In the genomic region with DNA sequence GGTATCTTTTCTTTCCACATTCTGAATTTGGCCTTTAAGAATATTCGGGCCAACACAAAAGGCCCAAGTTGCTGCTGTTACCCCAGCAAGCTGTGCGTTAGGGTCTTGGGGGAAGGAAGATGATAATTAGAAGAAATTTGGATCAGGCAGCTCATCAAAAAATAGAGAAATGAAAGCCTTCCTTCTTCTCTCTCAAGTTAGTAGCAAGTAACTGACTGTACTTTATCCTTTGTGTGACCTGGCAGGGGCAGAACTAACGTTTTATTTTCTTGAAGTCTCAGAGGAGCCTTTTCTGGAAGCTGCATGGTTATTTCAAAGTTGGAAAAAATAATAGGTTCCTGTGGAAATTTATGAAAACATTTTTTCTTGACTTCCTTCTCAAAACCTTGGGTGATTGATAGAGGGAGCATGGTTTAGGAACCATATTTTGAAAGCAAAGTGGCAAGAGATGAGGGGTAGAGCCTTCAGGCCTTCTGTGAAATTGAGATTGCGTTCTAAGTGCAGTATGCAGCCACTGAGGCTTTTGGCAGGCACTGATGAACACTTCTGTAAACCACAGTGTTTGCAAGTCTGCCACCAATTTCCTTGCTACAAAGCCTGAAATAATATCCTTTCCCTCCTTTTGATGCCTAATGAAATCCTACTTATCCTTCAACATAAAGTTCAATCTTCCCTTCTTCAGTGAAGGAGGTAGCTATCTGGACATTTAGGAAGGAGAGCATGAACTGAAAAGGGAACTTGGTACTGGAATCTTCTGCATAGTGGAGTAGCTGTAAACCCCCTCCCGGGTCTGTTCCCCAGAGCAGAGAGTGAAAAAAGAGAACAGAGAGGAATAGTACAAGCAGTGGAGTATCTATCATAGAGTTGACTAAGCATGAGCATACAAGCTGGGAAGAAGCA, we compare ENCODE assay signal across 8 cellular contexts.
DNase-seq lines count a peak whose midpoint lies in the region; ATAC-seq and TF ChIP-seq lines count a peak whose summit lies in the region.

No MANE protein-coding gene starts in this region.

- H2AFZ ChIP-seq in fibroblast of lung (ENCODE audit: low read length): peak overlapping the region; percentile 41

- H3K4me1 ChIP-seq in HUES64 (ENCODE audit: insufficient read depth, low read length): peaks cover 16% of the 10 kb centered on the region
- no peaks in the 10 kb centered on the region for H3K4me1 ChIP-seq in fibroblast of lung (ENCODE audit: control insufficient read depth, extremely low read depth, insufficient read depth, low read length)
- peaks cover 6% of the 10 kb centered on the region for H3K4me1 ChIP-seq in stomach smooth muscle (ENCODE audit: control insufficient read depth, insufficient read depth, low read length)

- peak; percentile 77 for ATAC-seq in GM21423 (IDR thresholded peaks at IDR 0.05; ENCODE audit: unreplicated experiment)

- H3K36me3 ChIP-seq in HUES64 (ENCODE audit: insufficient read depth, low read length): no peaks in the 10 kb centered on the region
- H3K36me3 ChIP-seq in fibroblast of lung (ENCODE audit: control insufficient read depth, insufficient read depth, low read length): no peaks in the 10 kb centered on the region
- no peaks in the 10 kb centered on the region for H3K36me3 ChIP-seq in stomach smooth muscle (ENCODE audit: control insufficient read depth in 2 of 2, insufficient read depth in 2 of 2, low read length in 2 of 2)

- no peak for TF ChIP-seq CTCF in fibroblast of lung (conservative IDR thresholded peaks at IDR 0.05 in 1 of 2, IDR thresholded peaks at IDR 0.05 in 1 of 2; ENCODE audit: low read depth in 1 of 2, low read length in 2 of 2)

- no peaks in the 10 kb centered on the region for H3K79me2 ChIP-seq in fibroblast of lung (ENCODE audit: control insufficient read depth, insufficient read depth, low read length)

- no peaks in the 10 kb centered on the region for H4K20me1 ChIP-seq in fibroblast of lung (ENCODE audit: control insufficient read depth, extremely low read depth, insufficient read depth, low read length)

- H3K9me3 ChIP-seq in HUES64 (ENCODE audit: insufficient read depth, low read depth, low read length): no peaks in the 10 kb centered on the region
- H3K9me3 ChIP-seq in fibroblast of lung (ENCODE audit: control insufficient read depth, insufficient read depth, low read depth, low read length): no peaks in the 10 kb centered on the region
- no peaks in the 10 kb centered on the region for H3K9me3 ChIP-seq in stomach smooth muscle (ENCODE audit: control insufficient read depth in 2 of 2, low read length in 2 of 2)

- H3K4me3 ChIP-seq in HUES64 (ENCODE audit: low read length): no peak overlapping the region
- H3K4me3 ChIP-seq in fibroblast of lung (replicated peaks in 1 of 4; ENCODE audit: control extremely low read depth in 1 of 4, insufficient read depth in 1 of 4, low read depth in 3 of 4, low read length in 4 of 4): no peak overlapping the region
- peak overlapping the region in 1 of 2 donors; percentile 17 for H3K4me3 ChIP-seq in stomach smooth muscle (ENCODE audit: low read length in 2 of 2)

- no peak overlapping the region for H3K9ac ChIP-seq in HUES64 (ENCODE audit: low read depth, low read length)
- no peak overlapping the region for H3K9ac ChIP-seq in fibroblast of lung (ENCODE audit: insufficient read depth, low read length)
- peak overlapping the region in 1 of 2 donors; percentile 27 for H3K9ac ChIP-seq in stomach smooth muscle (ENCODE audit: low read length in 2 of 2)

- H3K27ac ChIP-seq in HUES64 (ENCODE audit: low read depth, low read length): peak overlapping the region; percentile 53
- no peak overlapping the region for H3K27ac ChIP-seq in fibroblast of lung (ENCODE audit: insufficient read depth, low read length)
- H3K27ac ChIP-seq in stomach smooth muscle (ENCODE audit: low read length): peak overlapping the region; percentile 46

- H3K27me3 ChIP-seq in HUES64 (ENCODE audit: insufficient read depth, low read length) (no peaks in the 10 kb centered on the region), fibroblast of lung (ENCODE audit: control insufficient read depth, insufficient read depth, low read length) (no peaks in the 10 kb centered on the region), stomach smooth muscle (ENCODE audit: control insufficient read depth in 1 of 2, insufficient read depth in 2 of 2, low read length in 2 of 2) (no peaks in the 10 kb centered on the region)

- peak in 1 of 2 donors; percentile 26 for DNase-seq in fibroblast of lung (ENCODE audit: low read depth in 2 of 2)
- DNase-seq in SW480 (ENCODE audit: low spot score): no peak
- DNase-seq in dedifferentiated amniotic fluid mesenchymal stem cell (ENCODE audit: extremely low spot score): no peak
- DNase-seq in NCI-H510A (lab: John Stamatoyannopoulos, UW): no peak
- DNase-seq in AG08396 (ENCODE audit: low spot score): no peak

- WGBS in HUES64: 73% methylated on average over 5 of the region's 5 CpGs

- H3K4me2 ChIP-seq in fibroblast of lung (ENCODE audit: extremely low read depth, insufficient read depth, low read length): no peak overlapping the region
